In genomic region chr5:133482033-133482432, GRCh38 we compare ENCODE assay signal across 20 cellular contexts.
"Had no signal": no experiment of that assay in that cellular context is flagged by ENCODE, and none has a peak within 500 bp of the region (broad histone marks: within the 10 kb centered on the region; RNA-seq: fewer than 3 reads in every experiment).

No MANE protein-coding gene starts in this region.

- H3K4me3 ChIP-seq: gastrocnemius medialis, left ventricle myocardium inferior, lower lobe of right lung, pancreas, spleen, tibial artery, upper lobe of left lung, uterus had no signal

- H3K4me1 ChIP-seq: gastrocnemius medialis, pancreas, tibial artery, uterus had no signal

- H3K36me3 ChIP-seq: gastrocnemius medialis, left ventricle myocardium inferior, lower lobe of right lung, pancreas, spleen, tibial artery, upper lobe of left lung, uterus had no signal

- H3K9me3 ChIP-seq: gastrocnemius medialis, left ventricle myocardium inferior, lower lobe of right lung, pancreas, tibial artery, upper lobe of left lung, uterus had no signal

- H3K27me3 Mint-ChIP-seq: stimulated activated naive CD8-positive, alpha-beta T cell treated with anti-CD3 and anti-CD28 coated beads, Interleukin-15, Interleukin-2, amounts not matched to agents 100 ng/mL and 50 ng/mL, for 24 hours had no signal

- H3K27me3 ChIP-seq: gastrocnemius medialis, pancreas, upper lobe of left lung, uterus had no signal

- DNase-seq: gastrocnemius medialis; glutamatergic neuron; left ventricle myocardium inferior; lower lobe of right lung; mesenchymal stem cell; naive B cell; occipital lobe; pancreas; spleen; stimulated activated CD4-positive, alpha-beta T cell treated with anti-CD3 and anti-CD28 coated beads, Interleukin-15, amount 100 ng/mL, for 24 hours; stimulated activated CD4-positive, alpha-beta T cell treated with anti-CD3 and anti-CD28 coated beads, Interleukin-1b, Interleukin-23, amount 100 ng/mL, for 48 hours; stimulated activated CD4-positive, alpha-beta T cell treated with anti-CD3 and anti-CD28 coated beads, Interleukin-4, amount 100 ng/mL, for 24 hours; upper lobe of left lung; uterus had no signal

- H3K36me3 Mint-ChIP-seq: naive B cell; stimulated activated memory B cell treated with anti-CD40 and anti-IgM and Interleukin-4, amounts not matched to agents 10 μg/mL and 1 μg/mL and 100 μg/mL, for 72 hours had no signal

- ATAC-seq: gastrocnemius medialis; lower lobe of right lung; sciatic nerve; stimulated activated memory B cell treated with anti-CD40 and anti-IgM and Interleukin-4, amounts not matched to agents 10 μg/mL and 1 μg/mL and 100 μg/mL, for 72 hours had no signal

- H3K4me3 Mint-ChIP-seq: naive B cell; nephron; stimulated activated memory B cell treated with anti-CD40 and anti-IgM and Interleukin-4, amounts not matched to agents 10 μg/mL and 1 μg/mL and 100 μg/mL, for 72 hours; stimulated activated naive CD8-positive, alpha-beta T cell treated with anti-CD3 and anti-CD28 coated beads, Interleukin-15, Interleukin-2, amounts not matched to agents 100 ng/mL and 50 ng/mL, for 24 hours had no signal

- H3K27ac ChIP-seq: gastrocnemius medialis, left ventricle myocardium inferior, lower lobe of right lung, pancreas, spleen, tibial artery, upper lobe of left lung, uterus had no signal

- H3K27ac Mint-ChIP-seq: naive B cell; progenitor cell of endocrine pancreas; stimulated activated memory B cell treated with anti-CD40 and anti-IgM and Interleukin-4, amounts not matched to agents 10 μg/mL and 1 μg/mL and 100 μg/mL, for 72 hours; stimulated activated naive CD8-positive, alpha-beta T cell treated with anti-CD3 and anti-CD28 coated beads, Interleukin-15, Interleukin-2, amounts not matched to agents 100 ng/mL and 50 ng/mL, for 24 hours had no signal

- H3K4me1 Mint-ChIP-seq: naive B cell; stimulated activated memory B cell treated with anti-CD40 and anti-IgM and Interleukin-4, amounts not matched to agents 10 μg/mL and 1 μg/mL and 100 μg/mL, for 72 hours had no signal

- H3K9me3 Mint-ChIP-seq: nephron; stimulated activated memory B cell treated with anti-CD40 and anti-IgM and Interleukin-4, amounts not matched to agents 10 μg/mL and 1 μg/mL and 100 μg/mL, for 72 hours; stimulated activated naive CD8-positive, alpha-beta T cell treated with anti-CD3 and anti-CD28 coated beads, Interleukin-15, Interleukin-2, amounts not matched to agents 100 ng/mL and 50 ng/mL, for 24 hours had no signal
